21 cellular contexts compared by ENCODE assay signal in the genomic region with DNA sequence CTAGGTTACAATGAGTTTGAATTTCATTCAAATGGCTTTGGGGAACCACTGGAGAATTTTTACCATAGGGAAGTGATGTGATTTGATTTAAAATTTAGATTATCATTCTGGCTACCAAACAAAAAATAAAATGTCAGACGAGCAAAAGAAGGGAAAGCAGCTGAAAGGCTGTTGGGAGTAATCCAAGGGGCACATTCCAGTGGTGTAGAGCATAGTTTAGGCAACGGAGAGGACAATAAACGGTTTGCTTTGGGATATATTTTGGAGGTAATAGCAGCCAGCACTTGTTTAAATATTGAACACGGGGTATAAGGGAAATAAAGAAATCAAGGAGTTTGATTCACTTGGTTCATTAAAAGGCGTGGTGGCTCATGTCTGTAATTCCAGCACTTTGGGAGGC. TPM values are rescaled to one million over a fixed set of nuclear protein-coding genes. Genes with fewer than 3 reads are reported as not detected.
DNase-seq lines count a peak whose midpoint lies in the region; ATAC-seq, FAIRE-seq and TF ChIP-seq lines count a peak whose summit lies in the region.
"Had no signal": no experiment of that assay in that cellular context is flagged by ENCODE, and none has a peak within 500 bp of the region (broad histone marks: within the 10 kb centered on the region; RNA-seq: fewer than 3 reads in every experiment).

No MANE protein-coding gene starts in this region.

- H3K4me3 ChIP-seq in astrocyte (ENCODE audit: insufficient read depth, low read depth, low read length) (no peak overlapping the region), fibroblast of lung (replicated peaks in 1 of 4; ENCODE audit: control extremely low read depth in 1 of 4, insufficient read depth in 1 of 4, low read depth in 3 of 4, low read length in 4 of 4) (no peak overlapping the region)
- H3K4me3 ChIP-seq: A549; BLaER1 treated with 17β-estradiol and CSF1 and Interleukin-3, amounts not matched to agents 10 nM and 100 nM; SJSA1 had no signal

- peaks cover 4% of the 10 kb centered on the region for H3K79me2 ChIP-seq in astrocyte (ENCODE audit: insufficient read depth, low read length)
- no peaks in the 10 kb centered on the region for H3K79me2 ChIP-seq in fibroblast of lung (ENCODE audit: control insufficient read depth, insufficient read depth, low read length)

- H3K4me2 ChIP-seq in astrocyte (ENCODE audit: low read length) (no peak overlapping the region), fibroblast of lung (ENCODE audit: extremely low read depth, insufficient read depth, low read length) (no peak overlapping the region)
- H3K4me2 ChIP-seq: A549; BLaER1 treated with 17β-estradiol and CSF1 and Interleukin-3, amounts not matched to agents 10 nM and 100 nM had no signal

- no peak for TF ChIP-seq CTCF in astrocyte (IDR thresholded peaks at IDR 0.05; ENCODE audit: insufficient read depth, low read depth, low read length)
- TF ChIP-seq CTCF in fibroblast of lung (conservative IDR thresholded peaks at IDR 0.05 in 1 of 2, IDR thresholded peaks at IDR 0.05 in 1 of 2; ENCODE audit: low read depth in 1 of 2, low read length in 2 of 2), result no peak
- no peak for TF ChIP-seq CTCF in CD4-positive, alpha-beta T cell (IDR thresholded peaks at IDR 0.05)
- TF ChIP-seq CTCF in Calu3 (IDR thresholded peaks at IDR 0.05; ENCODE audit: unreplicated experiment), result no peak

- no TSS peak for BruUV-seq in Calu3 (replicated peaks; lab: Mats Ljungman, UMichigan)

- no peak for ATAC-seq in stimulated activated effector memory CD8-positive, alpha-beta T cell treated with anti-CD3 and anti-CD28 coated beads, Interleukin-12 subunit alpha, Interleukin-12 subunit beta, amount 100 ng/mL, for 72 hours
- ATAC-seq in CD4-positive, alpha-beta T cell (ENCODE audit: poor library complexity), result no peak
- ATAC-seq: A549 had no signal

- H3K27me3 Mint-ChIP-seq in astrocyte (ENCODE audit: low read depth, unreplicated experiment) (no peaks in the 10 kb centered on the region), Calu3 (ENCODE audit: unreplicated experiment) (no peaks in the 10 kb centered on the region)
- H3K27me3 Mint-ChIP-seq in CD4-positive, alpha-beta T cell, result no peaks in the 10 kb centered on the region

- H3K4me1 ChIP-seq in astrocyte (ENCODE audit: insufficient read depth, low read length) (no peaks in the 10 kb centered on the region), fibroblast of lung (ENCODE audit: control insufficient read depth, extremely low read depth, insufficient read depth, low read length) (no peaks in the 10 kb centered on the region)
- H3K4me1 ChIP-seq: A549; BLaER1 treated with 17β-estradiol and CSF1 and Interleukin-3, amounts not matched to agents 10 nM and 100 nM; SJSA1 had no signal

- H3K36me3 ChIP-seq in astrocyte (ENCODE audit: insufficient read depth, low read length) (peaks cover 57% of the 10 kb centered on the region), fibroblast of lung (ENCODE audit: control insufficient read depth, insufficient read depth, low read length) (peaks cover 13% of the 10 kb centered on the region)

- H3K4me3 Mint-ChIP-seq in astrocyte (ENCODE audit: unreplicated experiment) (no peak overlapping the region), Calu3 (ENCODE audit: low read depth, unreplicated experiment) (no peak overlapping the region)
- no peak overlapping the region for H3K4me3 Mint-ChIP-seq in stimulated activated effector memory CD8-positive, alpha-beta T cell treated with anti-CD3 and anti-CD28 coated beads, Interleukin-12 subunit alpha, Interleukin-12 subunit beta, amount 100 ng/mL, for 72 hours
- H3K4me3 Mint-ChIP-seq in CD4-positive, alpha-beta T cell, result no peak overlapping the region

- peak; percentile 18 for DNase-seq in AG20443 (ENCODE audit: low spot score)
- peak; percentile 23 for DNase-seq in astrocyte (ENCODE audit: low read depth)
- DNase-seq in fibroblast of lung (ENCODE audit: low read depth in 2 of 2), result peak; percentile 10 to 33
- DNase-seq in stimulated activated effector memory CD8-positive, alpha-beta T cell treated with anti-CD3 and anti-CD28 coated beads, Interleukin-12 subunit alpha, Interleukin-12 subunit beta, amount 100 ng/mL, for 72 hours (ENCODE audit: low spot score in 2 of 2), result no peak
- no peak for DNase-seq in DMS114 treated with DMSO at 0.1 percent for 48 hours (lab: John Stamatoyannopoulos, UW; ENCODE audit: unreplicated experiment)
- DNase-seq in CD4-positive, alpha-beta T cell, result no peak
- no peak for DNase-seq in Calu3
- DNase-seq: DMS79, MM.1S, NCI-H1048, NCI-H1417 treated with DMSO at 0.1 percent for 48 hours, NCI-H187, NCI-H446, NCI-H526, OCI-M1 had no signal

- H3K27me3 ChIP-seq in astrocyte (ENCODE audit: insufficient read depth, low read length) (no peaks in the 10 kb centered on the region), fibroblast of lung (ENCODE audit: control insufficient read depth, insufficient read depth, low read length) (no peaks in the 10 kb centered on the region)
- no peaks in the 10 kb centered on the region for H3K27me3 ChIP-seq in CD4-positive, alpha-beta T cell (ENCODE audit: control insufficient read depth, insufficient read depth, low read length)
- H3K27me3 ChIP-seq: BLaER1 treated with 17β-estradiol and CSF1 and Interleukin-3, amounts not matched to agents 10 nM and 100 nM; SJSA1 had no signal

- POLR2A ChIA-PET in CD4-positive, alpha-beta T cell (lab: Charles Lee), result no interaction called here

- H3K36me3 Mint-ChIP-seq in astrocyte (ENCODE audit: low read depth, unreplicated experiment), result peaks cover 32% of the 10 kb centered on the region
- H3K36me3 Mint-ChIP-seq in stimulated activated effector memory CD8-positive, alpha-beta T cell treated with anti-CD3 and anti-CD28 coated beads, Interleukin-12 subunit alpha, Interleukin-12 subunit beta, amount 100 ng/mL, for 72 hours, result peaks cover 100% of the 10 kb centered on the region
- peaks cover 100% of the 10 kb centered on the region for H3K36me3 Mint-ChIP-seq in CD4-positive, alpha-beta T cell (ENCODE audit: low read depth)
- peaks cover 34% of the 10 kb centered on the region for H3K36me3 Mint-ChIP-seq in Calu3 (ENCODE audit: insufficient read depth, unreplicated experiment)

- intact Hi-C loops in CD4-positive, alpha-beta T cell (cut with DNase I, micrococcal nuclease), result no loop called here
- intact Hi-C loops in Calu3 (cut with micrococcal nuclease; ENCODE audit: unreplicated experiment), result loop anchor here (5.0 kb wide), 1 partner anchor 188 kb away; no protein-coding TSS in a partner anchor

- CTCF ChIA-PET in CD4-positive, alpha-beta T cell (lab: Charles Lee), result no interaction called here
- CTCF ChIA-PET in Calu3 (lab: Charles Lee), result no interaction called here

- no peak overlapping the region for H2AFZ ChIP-seq in astrocyte (ENCODE audit: low read depth, low read length)
- H2AFZ ChIP-seq in fibroblast of lung (ENCODE audit: low read length), result no peak overlapping the region

- H3K9ac ChIP-seq in astrocyte (ENCODE audit: low read length), result no peak overlapping the region
- H3K9ac ChIP-seq in fibroblast of lung (ENCODE audit: insufficient read depth, low read length), result no peak overlapping the region
- H3K9ac ChIP-seq: BLaER1 treated with 17β-estradiol and CSF1 and Interleukin-3, amounts not matched to agents 10 nM and 100 nM had no signal

- FAIRE-seq in astrocyte (lab: Jason Lieb, UNC), result no peak
- FAIRE-seq: A549, D721Med, H54, RCC 7860 had no signal

- H3K9me3 ChIP-seq in astrocyte (ENCODE audit: insufficient read depth, low read depth, low read length) (no peaks in the 10 kb centered on the region), fibroblast of lung (ENCODE audit: control insufficient read depth, insufficient read depth, low read depth, low read length) (no peaks in the 10 kb centered on the region)
- no peaks in the 10 kb centered on the region for H3K9me3 ChIP-seq in CD4-positive, alpha-beta T cell (ENCODE audit: control insufficient read depth, low read length)
- H3K9me3 ChIP-seq: A549, SJSA1 had no signal

- H4K20me1 ChIP-seq in astrocyte (ENCODE audit: insufficient read depth, low read length) (peaks cover 18% of the 10 kb centered on the region), fibroblast of lung (ENCODE audit: control insufficient read depth, extremely low read depth, insufficient read depth, low read length) (no peaks in the 10 kb centered on the region)

- no peaks in the 10 kb centered on the region for H3K9me3 Mint-ChIP-seq in astrocyte (ENCODE audit: unreplicated experiment)
- H3K9me3 Mint-ChIP-seq in stimulated activated effector memory CD8-positive, alpha-beta T cell treated with anti-CD3 and anti-CD28 coated beads, Interleukin-12 subunit alpha, Interleukin-12 subunit beta, amount 100 ng/mL, for 72 hours, result no peaks in the 10 kb centered on the region
- no peaks in the 10 kb centered on the region for H3K9me3 Mint-ChIP-seq in CD4-positive, alpha-beta T cell
- no peaks in the 10 kb centered on the region for H3K9me3 Mint-ChIP-seq in Calu3 (ENCODE audit: low read depth, unreplicated experiment)

- H3K27ac ChIP-seq in astrocyte (ENCODE audit: low read depth, low read length) (no peak overlapping the region), fibroblast of lung (ENCODE audit: insufficient read depth, low read length) (no peak overlapping the region)
- no peak overlapping the region for H3K27ac ChIP-seq in CD4-positive, alpha-beta T cell (ENCODE audit: low read depth, low read length)
- H3K27ac ChIP-seq: A549; BLaER1 treated with 17β-estradiol and CSF1 and Interleukin-3, amounts not matched to agents 10 nM and 100 nM; SJSA1 had no signal

- no peak overlapping the region for H3K27ac Mint-ChIP-seq in astrocyte (ENCODE audit: unreplicated experiment)
- H3K27ac Mint-ChIP-seq in stimulated activated effector memory CD8-positive, alpha-beta T cell treated with anti-CD3 and anti-CD28 coated beads, Interleukin-12 subunit alpha, Interleukin-12 subunit beta, amount 100 ng/mL, for 72 hours, result peak overlapping the region; percentile 6
- H3K27ac Mint-ChIP-seq in CD4-positive, alpha-beta T cell, result no peak overlapping the region
- H3K27ac Mint-ChIP-seq in Calu3 (ENCODE audit: unreplicated experiment), result no peak overlapping the region

- H3K4me1 Mint-ChIP-seq in astrocyte (ENCODE audit: low read depth, unreplicated experiment) (no peaks in the 10 kb centered on the region), Calu3 (ENCODE audit: low read depth, unreplicated experiment) (no peaks in the 10 kb centered on the region)
- H3K4me1 Mint-ChIP-seq in stimulated activated effector memory CD8-positive, alpha-beta T cell treated with anti-CD3 and anti-CD28 coated beads, Interleukin-12 subunit alpha, Interleukin-12 subunit beta, amount 100 ng/mL, for 72 hours, result peaks cover 30% of the 10 kb centered on the region
- H3K4me1 Mint-ChIP-seq in CD4-positive, alpha-beta T cell (ENCODE audit: low read depth), result peaks cover 12% of the 10 kb centered on the region

RNA-seq across cellular contexts. Expression of gene SLC6A13, which starts 56.5 kb away (rescaled TPM):
- total RNA-seq in astrocyte, result 2.4 and 2.6 TPM in 2 replicates
- total RNA-seq in fibroblast of lung, result not detected in 2 replicates
- polyA plus RNA-seq in fibroblast of lung, result not detected in 2 replicates
- polyA plus RNA-seq in fibroblast of lung (2012), result not detected in 2 replicates
- polyA minus RNA-seq in fibroblast of lung (ENCODE audit: low replicate concordance), result not detected in 2 replicates
- under 1 TPM; 0.11 to 0.60 TPM for total RNA-seq in CD4-positive, alpha-beta T cell
- total RNA-seq in Calu3 (2022), result 3.5 and 4.8 TPM in 2 replicates
- total RNA-seq: SJSA1 had no signal

Comparison
In these comparisons a context has a peak if more than half of its experiments do, and no peak if none do; other contexts are left out.
1. DNase-seq: peak in AG20443 (single experiment), astrocyte (single experiment) and fibroblast of lung (2 of 2); none in stimulated activated effector memory CD8-positive, alpha-beta T cell treated with anti-CD3 and anti-CD28 coated beads, Interleukin-12 subunit alpha, Interleukin-12 subunit beta, amount 100 ng/mL, for 72 hours (0 of 2), DMS114 treated with DMSO at 0.1 percent for 48 hours (single experiment), CD4-positive, alpha-beta T cell (0 of 10) and Calu3 (single experiment).